ENCODE assay signal across 28 cellular contexts in the genomic region with DNA sequence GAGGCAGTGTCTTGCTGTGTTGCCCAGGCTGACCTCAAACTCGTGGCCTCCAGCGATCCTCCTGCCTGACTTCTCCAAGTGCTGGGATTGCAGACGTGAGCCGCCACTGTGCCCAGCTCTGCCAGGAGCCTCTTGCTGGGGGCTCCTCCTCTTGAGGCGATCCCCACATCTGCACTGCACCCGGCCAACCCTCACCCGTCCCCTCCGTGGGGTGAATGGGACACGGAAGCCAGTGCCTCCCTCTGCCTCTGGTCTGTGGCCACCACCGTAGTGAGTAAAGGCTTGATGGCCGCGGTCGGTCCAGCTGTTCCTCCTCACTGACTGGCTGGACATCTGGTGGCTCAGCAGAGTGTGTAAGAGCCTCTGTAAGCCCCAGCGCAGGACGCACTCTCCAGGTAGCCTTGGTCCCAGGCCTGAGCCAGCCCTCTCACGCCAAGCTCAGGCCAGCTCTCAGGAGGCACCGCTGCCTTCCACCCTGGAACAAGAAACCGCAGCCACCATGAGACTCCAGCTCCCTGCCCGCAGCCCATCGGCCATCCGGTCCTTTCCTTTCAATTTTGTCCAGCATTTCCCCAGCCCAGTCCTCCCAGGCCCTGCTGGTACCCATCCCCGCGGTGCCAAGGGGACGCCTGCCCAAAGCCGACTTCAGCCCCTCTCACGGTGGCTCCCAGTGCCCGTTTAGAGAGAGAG.
"Had no signal": no experiment of that assay in that cellular context is flagged by ENCODE, and none has a peak within 500 bp of the region (broad histone marks: within the 10 kb centered on the region; RNA-seq: fewer than 3 reads in every experiment).

No MANE protein-coding gene starts in this region.

- H3K9me3 Mint-ChIP-seq: activated CD4-positive, alpha-beta T cell treated with anti-CD3 and anti-CD28 coated beads, Interleukin-2, amount 10 ng/mL, durations not matched to agents 24 days and 14 days; activated CD8-positive, alpha-beta T cell treated with anti-CD3 and anti-CD28 coated beads for 36 hours; activated naive CD4-positive, alpha-beta T cell treated with anti-CD3 and anti-CD28 coated beads, Interleukin-2, amount 50 U/mL, for 72 hours; activated T-cell treated with anti-CD3 and anti-CD28 coated beads, Interleukin-2, amount 50 U/mL, for 4 hours; activated T-helper 17 cell treated with anti-CD3 and anti-CD28 coated beads, Interleukin-2, amount 50 U/mL, for 72 hours; dendritic cell treated with granulocyte-macrophage colony-stimulating factor and Interleukin-4, amounts not matched to agents 40 ng/mL and 50 ng/mL, for 4 days; natural killer cell treated with Interleukin-12 subunit alpha and Interleukin-12 subunit beta and Interleukin-15 and Interleukin-18, amount 100 ng/mL, for 72 hours; stimulated activated naive CD8-positive, alpha-beta T cell treated with anti-CD3 and anti-CD28 coated beads, Interleukin-15, Interleukin-2, amounts not matched to agents 100 ng/mL and 50 ng/mL, for 24 hours; T-helper 1 cell treated with Interleukin-12 subunit alpha and Interleukin-12 subunit beta and Interleukin-4 antibody, amounts not matched to agents 30 μg/mL and 1 μg/mL, for 36 hours had no signal

- ATAC-seq: activated CD8-positive, alpha-beta T cell treated with anti-CD3 and anti-CD28 coated beads for 36 hours; activated naive CD4-positive, alpha-beta T cell treated with anti-CD3 and anti-CD28 coated beads, Interleukin-2, amount 50 U/mL, for 72 hours; activated T-cell treated with anti-CD3 and anti-CD28 coated beads, Interleukin-2, amount 50 U/mL, for 4 hours; activated T-helper 17 cell treated with anti-CD3 and anti-CD28 coated beads, Interleukin-2, amount 50 U/mL, for 72 hours; esophagus mucosa; foreskin keratinocyte; mucosa of descending colon; natural killer cell treated with Interleukin-12 subunit alpha and Interleukin-12 subunit beta and Interleukin-15 and Interleukin-18, amount 100 ng/mL, for 72 hours; right lobe of liver had no signal

- H3K4me3 ChIP-seq: breast epithelium, left ventricle myocardium inferior, lung, mucosa of descending colon, right lobe of liver, thoracic aorta had no signal

- H3K36me3 ChIP-seq: breast epithelium, left ventricle myocardium inferior, right lobe of liver, thoracic aorta, WERI-Rb-1 had no signal

- H3K27ac ChIP-seq: breast epithelium, foreskin keratinocyte, left ventricle myocardium inferior, right lobe of liver, thoracic aorta, WERI-Rb-1 had no signal

- H3K4me1 ChIP-seq: breast epithelium, foreskin keratinocyte, right lobe of liver had no signal

- DNase-seq: activated CD4-positive, alpha-beta T cell treated with anti-CD3 and anti-CD28 coated beads, Interleukin-2, amount 10 ng/mL, durations not matched to agents 24 days and 14 days; activated CD4-positive, CD25-positive, alpha-beta regulatory T cell treated with anti-CD3 and anti-CD28 coated beads, Interleukin-2, amount 50 U/mL, for 72 hours; activated CD8-positive, alpha-beta T cell treated with anti-CD3 and anti-CD28 coated beads for 36 hours; activated naive CD4-positive, alpha-beta T cell; activated T-cell treated with anti-CD3 and anti-CD28 coated beads, Interleukin-2, amount 50 U/mL, for 4 hours; central memory CD4-positive, alpha-beta T cell; endodermal cell; foreskin keratinocyte; left ventricle myocardium inferior; mesendoderm; mucosa of descending colon; right lobe of liver; stimulated activated CD4-positive, alpha-beta T cell treated with anti-CD3 and anti-CD28 coated beads, Interleukin-2, amount 100 ng/mL, for 48 hours; SW 1271; T-helper 9 cell; trophoblast cell; WERI-Rb-1 had no signal

- H3K27me3 ChIP-seq: right lobe of liver had no signal

- H3K36me3 Mint-ChIP-seq: activated naive CD4-positive, alpha-beta T cell treated with anti-CD3 and anti-CD28 coated beads, Interleukin-2, amount 50 U/mL, for 72 hours; natural killer cell treated with Interleukin-12 subunit alpha and Interleukin-12 subunit beta and Interleukin-15 and Interleukin-18, amount 100 ng/mL, for 72 hours had no signal

- H3K27ac Mint-ChIP-seq: activated CD4-positive, alpha-beta T cell treated with anti-CD3 and anti-CD28 coated beads, Interleukin-2, amount 10 ng/mL, durations not matched to agents 24 days and 14 days; activated CD8-positive, alpha-beta T cell treated with anti-CD3 and anti-CD28 coated beads for 36 hours; activated T-helper 17 cell treated with anti-CD3 and anti-CD28 coated beads, Interleukin-2, amount 50 U/mL, for 72 hours; dendritic cell treated with granulocyte-macrophage colony-stimulating factor and Interleukin-4, amounts not matched to agents 40 ng/mL and 50 ng/mL, for 4 days; endodermal cell; natural killer cell treated with Interleukin-12 subunit alpha and Interleukin-12 subunit beta and Interleukin-15 and Interleukin-18, amount 100 ng/mL, for 72 hours; progenitor cell of endocrine pancreas; stimulated activated naive CD8-positive, alpha-beta T cell treated with anti-CD3 and anti-CD28 coated beads, Interleukin-15, Interleukin-2, amounts not matched to agents 100 ng/mL and 50 ng/mL, for 24 hours; T-helper 1 cell treated with Interleukin-12 subunit alpha and Interleukin-12 subunit beta and Interleukin-4 antibody, amounts not matched to agents 30 μg/mL and 1 μg/mL, for 36 hours had no signal

- H3K4me3 Mint-ChIP-seq: activated CD4-positive, alpha-beta T cell treated with anti-CD3 and anti-CD28 coated beads, Interleukin-2, amount 10 ng/mL, durations not matched to agents 24 days and 14 days; activated CD8-positive, alpha-beta T cell treated with anti-CD3 and anti-CD28 coated beads for 36 hours; activated T-cell treated with anti-CD3 and anti-CD28 coated beads, Interleukin-2, amount 50 U/mL, for 4 hours; activated T-helper 17 cell treated with anti-CD3 and anti-CD28 coated beads, Interleukin-2, amount 50 U/mL, for 72 hours; dendritic cell treated with granulocyte-macrophage colony-stimulating factor and Interleukin-4, amounts not matched to agents 40 ng/mL and 50 ng/mL, for 4 days; endodermal cell; natural killer cell treated with Interleukin-12 subunit alpha and Interleukin-12 subunit beta and Interleukin-15 and Interleukin-18, amount 100 ng/mL, for 72 hours; stimulated activated naive CD8-positive, alpha-beta T cell treated with anti-CD3 and anti-CD28 coated beads, Interleukin-15, Interleukin-2, amounts not matched to agents 100 ng/mL and 50 ng/mL, for 24 hours; T-helper 1 cell treated with Interleukin-12 subunit alpha and Interleukin-12 subunit beta and Interleukin-4 antibody, amounts not matched to agents 30 μg/mL and 1 μg/mL, for 36 hours had no signal

- H3K4me1 Mint-ChIP-seq: endodermal cell had no signal

- H3K9me3 ChIP-seq: mucosa of descending colon, right lobe of liver, thoracic aorta had no signal
